In genomic region chr11:83285771-83286528, GRCh38 we compare ENCODE assay signal across 1 cellular context.
TF ChIP-seq lines count a peak whose summit lies in the region.

Gene CCDC90B, minus strand, starts transcription at chr11:83286367. Its CDS starts 395 bp downstream, at chr11:83285972.

TF ChIP-seq in K562, 482 proteins besides CTCF, POLR2A, EP300 and RAD21 (continued from another document and continues in another):
- TF ChIP-seq CHD7 (IDR thresholded peaks at IDR 0.05; ENCODE audit: low read depth, low read length) (no peak), NR2C1 (IDR thresholded peaks at IDR 0.05) (peak; percentile 82), NR2C1 (tag; IDR thresholded peaks at IDR 0.05) (peak; percentile 84), ZNF511 (CRISPR knock-in tag; IDR thresholded peaks at IDR 0.05) (peak; percentile 80; the same call in 1 of the 2 replicates), POLR3A (IDR thresholded peaks at IDR 0.05; ENCODE audit: borderline replicate concordance, extremely low read depth, insufficient read depth, insufficient read length) (no peak), ZNF830 (CRISPR knock-in tag; IDR thresholded peaks at IDR 0.05) (0 out of 2 replicates have a peak, but pooled peaks have one; percentile 14), ZNF324 (CRISPR knock-in tag; IDR thresholded peaks at IDR 0.05) (no peak), SMAD1 (IDR thresholded peaks at IDR 0.05; ENCODE audit: low read depth, low read length, partially characterized antibody) (peak; percentile 21), ZNF134 (CRISPR knock-in tag; conservative IDR thresholded peaks at IDR 0.05) (no peak), DACH1 (IDR thresholded peaks at IDR 0.05; ENCODE audit: partially characterized antibody) (peak; percentile 93), ESRRA (IDR thresholded peaks at IDR 0.05; ENCODE audit: borderline replicate concordance, low read depth) (peak; percentile 40; the same call in 1 of the 2 replicates), TRIM28 (IDR thresholded peaks at IDR 0.05) (no peak), MECOM (CRISPR knock-in tag; IDR thresholded peaks at IDR 0.05) (no peak), E2F6 (IDR thresholded peaks at IDR 0.05; ENCODE audit: borderline replicate concordance in 1 of 2, extremely low read depth in 1 of 2, insufficient read depth in 1 of 2, insufficient read length in 1 of 2, low read depth in 1 of 2, low read length in 1 of 2, poor library complexity in 1 of 2, severe bottlenecking in 1 of 2) (peak in 1 of 2 experiments; percentile 54), ZNF277 (CRISPR knock-in tag; IDR thresholded peaks at IDR 0.05; ENCODE audit: borderline replicate concordance) (no peak), ZNF3 (CRISPR knock-in tag; IDR thresholded peaks at IDR 0.05) (no peak), YBX1 (IDR thresholded peaks at IDR 0.05) (no peak), SNRNP70 (optimal IDR thresholded peaks at IDR 0.05; ENCODE audit: low read depth, low read length) (no peak), MAZ (CRISPR knock-in tag; conservative IDR thresholded peaks at IDR 0.05 in 1 of 2, IDR thresholded peaks at IDR 0.05 in 1 of 2) (peak; percentile 72 to 82), TFAM (CRISPR knock-in tag; conservative IDR thresholded peaks at IDR 0.05) (no peak), PPARD (CRISPR knock-in tag; IDR thresholded peaks at IDR 0.05) (no peak), HDAC8 (tag; IDR thresholded peaks at IDR 0.05) (peak; percentile 74; the same call in 1 of the 2 replicates), NFE2L1 (tag; IDR thresholded peaks at IDR 0.05; ENCODE audit: borderline replicate concordance, low read depth) (no peak), SREBF2 (CRISPR knock-in tag; IDR thresholded peaks at IDR 0.05) (no peak), DLX4 (CRISPR knock-in tag; IDR thresholded peaks at IDR 0.05) (no peak), TAF1 (IDR thresholded peaks at IDR 0.05; ENCODE audit: control insufficient read depth, extremely low read depth, insufficient read depth, low read length, severe bottlenecking) (peak; percentile 90), ZNF146 (CRISPR knock-in tag; IDR thresholded peaks at IDR 0.05; ENCODE audit: unreplicated experiment) (no peak), ZEB2 (IDR thresholded peaks at IDR 0.05) (no peak), HSF4 (CRISPR knock-in tag; IDR thresholded peaks at IDR 0.05; ENCODE audit: borderline replicate concordance) (0 out of 2 replicates have a peak, but pooled peaks have one; percentile 10), KAT7 (CRISPR knock-in tag; IDR thresholded peaks at IDR 0.05; ENCODE audit: borderline replicate concordance) (peak; percentile 98; the same call in 1 of the 2 replicates), PURB (CRISPR knock-in tag; IDR thresholded peaks at IDR 0.05; ENCODE audit: low read depth) (no peak), SFPQ (IDR thresholded peaks at IDR 0.05; ENCODE audit: low read depth, low read length) (no peak), GABPB2 (CRISPR knock-in tag; conservative IDR thresholded peaks at IDR 0.05) (no peak), ZNF24 (IDR thresholded peaks at IDR 0.05) (0 out of 2 replicates have a peak, but pooled peaks have one; percentile 9), ZFP30 (CRISPR knock-in tag; IDR thresholded peaks at IDR 0.05; ENCODE audit: borderline replicate concordance) (no peak), FOXJ2 (tag; IDR thresholded peaks at IDR 0.05) (peak; percentile 95), FOXM1 (IDR thresholded peaks at IDR 0.05; ENCODE audit: low read depth) (no peak), FOXM1 (CRISPR knock-in tag; IDR thresholded peaks at IDR 0.05; ENCODE audit: low read depth) (no peak), KDM1A (IDR thresholded peaks at IDR 0.05) (no peak), ZNF766 (CRISPR knock-in tag; conservative IDR thresholded peaks at IDR 0.05) (peak; percentile 92), ZBTB49 (CRISPR knock-in tag; IDR thresholded peaks at IDR 0.05; ENCODE audit: borderline replicate concordance) (no peak), MTA1 (IDR thresholded peaks at IDR 0.05; ENCODE audit: borderline replicate concordance) (0 out of 2 replicates have a peak, but pooled peaks have one; percentile 49), TRIM24 (IDR thresholded peaks at IDR 0.05) (no peak), FIP1L1 (IDR thresholded peaks at IDR 0.05; ENCODE audit: low read depth, low read length, poor library complexity, severe bottlenecking) (no peak), ZNF384 (IDR thresholded peaks at IDR 0.05; ENCODE audit: low read depth, low read length) (no peak; the same call in 1 of the 2 replicates), FOXO4 (CRISPR knock-in tag; IDR thresholded peaks at IDR 0.05) (0 out of 2 replicates have a peak, but pooled peaks have one; percentile 69), ZSCAN29 (IDR thresholded peaks at IDR 0.05) (no peak)
